19 cellular contexts compared by ENCODE assay signal in the genomic region with DNA sequence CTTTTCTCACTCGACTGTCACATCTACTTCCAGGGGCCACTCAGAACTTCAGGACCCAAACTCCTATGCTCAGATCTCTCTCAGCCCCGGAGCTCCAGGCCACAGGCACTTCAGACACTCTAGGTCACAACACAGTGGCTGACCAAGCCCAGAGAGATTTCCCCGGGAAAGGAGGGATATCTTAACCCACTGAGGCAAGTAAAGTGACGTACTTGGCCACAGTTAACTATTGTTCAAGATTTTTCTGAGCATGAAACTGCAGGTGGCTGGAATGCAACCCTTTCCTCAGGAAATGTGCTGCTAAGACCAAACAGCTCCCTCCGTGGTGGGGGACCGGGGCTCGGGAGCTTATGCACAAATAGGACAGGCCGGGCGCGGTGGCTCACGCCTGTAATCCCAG. TPM values are rescaled to one million over a fixed set of nuclear protein-coding genes. Genes with fewer than 3 reads are reported as not detected.
DNase-seq lines count a peak whose midpoint lies in the region; ATAC-seq and TF ChIP-seq lines count a peak whose summit lies in the region.
"Had no signal": no experiment of that assay in that cellular context is flagged by ENCODE, and none has a peak within 500 bp of the region (broad histone marks: within the 10 kb centered on the region; RNA-seq: fewer than 3 reads in every experiment).

No MANE protein-coding gene starts in this region.

- no peak overlapping the region for H3K4me3 Mint-ChIP-seq in HFFc6
- peak overlapping the region; percentile 65 for H3K4me3 Mint-ChIP-seq in endothelial cell (ENCODE audit: unreplicated experiment)

- H3K9me3 Mint-ChIP-seq in HFFc6: no peaks in the 10 kb centered on the region
- H3K9me3 Mint-ChIP-seq in endothelial cell (ENCODE audit: unreplicated experiment): no peaks in the 10 kb centered on the region
- H3K9me3 Mint-ChIP-seq: CD8-positive, alpha-beta memory T cell had no signal

- no peaks in the 10 kb centered on the region for H3K9me3 ChIP-seq in heart right ventricle

- ATAC-seq in heart right ventricle (peak in 6 of 8 donors; percentile 34 to 75 (median 53)), Right ventricle myocardium inferior (no peak), HG03045 (IDR thresholded peaks at IDR 0.05; ENCODE audit: unreplicated experiment) (no peak)
- ATAC-seq: HepG2, Panc1 had no signal

- 54 to 57% methylated on average over 11 of the region's 11 CpGs for WGBS in heart right ventricle, 2 donors

- H3K36me3 ChIP-seq in heart right ventricle: peaks cover 0 to 4% (median 0%) of the 10 kb centered on the region in 9 donors

- no peak overlapping the region for H3K4me3 ChIP-seq in heart right ventricle

- DNase-seq in heart right ventricle (no peak), Right ventricle myocardium inferior (ENCODE audit: missing footprints) (no peak), HFFc6 (no peak), endothelial cell (ENCODE audit: low spot score) (peak; percentile 21), pulmonary artery endothelial cell (ENCODE audit: low read depth, low spot score) (peak; percentile 24), activated gamma-delta T cell treated with Interleukin-2 at 50 U/mL for 16 hours (no peak)
- DNase-seq in activated CD4-positive, alpha-beta T cell treated with anti-CD3 and anti-CD28 coated beads, Interleukin-2, amount 50 U/mL, for 4 hours: no peak
- DNase-seq: DMS79, GOT3, KBM-7, NCI-H1105, NCI-H2081, NCI-H2171 treated with DMSO at 0.1 percent for 48 hours, NCI-H446 treated with DMSO at 0.1 percent for 48 hours, NCI-H69 had no signal

- peak overlapping the region in 8 of 10 donors; percentile 6 to 73 (median 52) for H3K27ac ChIP-seq in heart right ventricle

- no peaks in the 10 kb centered on the region for H3K27me3 ChIP-seq in heart right ventricle

- 0 out of 2 replicates have a peak overlapping the region, but pooled peaks have one; percentile 32 for H3K27ac Mint-ChIP-seq in HFFc6
- H3K27ac Mint-ChIP-seq in endothelial cell (ENCODE audit: unreplicated experiment): peak overlapping the region; percentile 96

- intact Hi-C loops in heart right ventricle (cut with DNase I) (loop anchor here in 2 of 10 donors (5.0 kb wide), 2 partner anchors 33 to 38 kb away; no protein-coding TSS in a partner anchor), Right ventricle myocardium inferior (cut with DNase I) (no loop called here)

- TF ChIP-seq CTCF in heart right ventricle (IDR thresholded peaks at IDR 0.05) (no peak), HFFc6 (IDR thresholded peaks at IDR 0.05) (no peak), endothelial cell (IDR thresholded peaks at IDR 0.05; ENCODE audit: unreplicated experiment) (no peak)

- H3K4me1 Mint-ChIP-seq in HFFc6 (ENCODE audit: low read depth) (peaks cover 6% of the 10 kb centered on the region; the same call in 1 of the 2 replicates), endothelial cell (ENCODE audit: unreplicated experiment) (peaks cover 18% of the 10 kb centered on the region)

- H3K4me1 ChIP-seq in heart right ventricle: peaks cover 0 to 45% (median 23%) of the 10 kb centered on the region in 9 donors

- H3K27me3 Mint-ChIP-seq in HFFc6 (ENCODE audit: insufficient read depth) (no peaks in the 10 kb centered on the region; the same call in 1 of the 2 replicates), endothelial cell (ENCODE audit: unreplicated experiment) (peaks cover 5% of the 10 kb centered on the region)
- H3K27me3 Mint-ChIP-seq: CD8-positive, alpha-beta memory T cell had no signal

- H3K36me3 Mint-ChIP-seq in HFFc6 (ENCODE audit: low read depth) (no peaks in the 10 kb centered on the region), endothelial cell (ENCODE audit: low read depth, unreplicated experiment) (no peaks in the 10 kb centered on the region)
- H3K36me3 Mint-ChIP-seq: CD8-positive, alpha-beta memory T cell had no signal

RNA-seq across cellular contexts. Expression of a gene that starts 23.9 kb away (rescaled TPM):
- total RNA-seq in heart right ventricle (10 to 100 TPM; 20.0 to 27.9 (median 24.2) TPM), Right ventricle myocardium inferior (24.5 TPM), endothelial cell (ENCODE audit: unreplicated experiment) (13.4 TPM), pulmonary artery endothelial cell (6.0 and 9.7 TPM in 2 replicates)
- polyA plus RNA-seq in heart right ventricle: 10 to 100 TPM; 10.2 to 10.7 TPM
- total RNA-seq in HFFc6 (2021; fragmentation: NEBNext Ultra II Directional; extraction: Animal tissue kit (Norgen Biotek cat#: 25700)): 10 to 100 TPM; 13.3 to 15.5 (median 14.3) TPM

RNA-seq across cellular contexts. Expression of a gene that starts 41.3 kb away (rescaled TPM):
- total RNA-seq in heart right ventricle: 10 to 100 TPM in 1 of 10 donors, 1 to 10 TPM in 9; 2.3 to 29.4 (median 5.2) TPM
- polyA plus RNA-seq in heart right ventricle: 1 to 10 TPM; 5.7 to 9.4 TPM
- total RNA-seq in Right ventricle myocardium inferior: 5.4 TPM
- total RNA-seq in HFFc6 (2021; fragmentation: NEBNext Ultra II Directional; extraction: Animal tissue kit (Norgen Biotek cat#: 25700)): 10 to 100 TPM in 4 of 6 experiments, 1 to 10 TPM in 2; 3.7 to 16.8 (median 13.3) TPM
- total RNA-seq in endothelial cell (ENCODE audit: unreplicated experiment): 13.5 TPM
- 4.0 and 5.7 TPM in 2 replicates for total RNA-seq in pulmonary artery endothelial cell
- total RNA-seq: CD8-positive, alpha-beta memory T cell; HepG2 had no signal
- polyA plus RNA-seq: CD8-positive, alpha-beta memory T cell had no signal

RNA-seq across cellular contexts. Expression of a gene that starts 53.4 kb away (rescaled TPM):
- 10 to 100 TPM; 24.9 to 78.6 (median 42.3) TPM for total RNA-seq in heart right ventricle
- polyA plus RNA-seq in heart right ventricle: 10 to 100 TPM; 62.3 to 70.0 TPM
- 49.0 TPM for total RNA-seq in Right ventricle myocardium inferior
- 100 to 1,000 TPM; 179 to 199 (median 185) TPM for total RNA-seq in HFFc6 (2021; fragmentation: NEBNext Ultra II Directional; extraction: Animal tissue kit (Norgen Biotek cat#: 25700))
- 246 TPM for total RNA-seq in endothelial cell (ENCODE audit: unreplicated experiment)
- total RNA-seq in pulmonary artery endothelial cell: 140 and 189 TPM in 2 replicates

Comparison
In these comparisons a context has a peak if more than half of its experiments do, and no peak if none do; other contexts are left out.
1. ATAC-seq: peak in heart right ventricle (6 of 8); none in Right ventricle myocardium inferior (single experiment) and HG03045 (single experiment).
2. DNase-seq: peak in endothelial cell (single experiment) and pulmonary artery endothelial cell (single experiment); none in heart right ventricle (0 of 2), Right ventricle myocardium inferior (single experiment), HFFc6 (single experiment), activated CD4-positive, alpha-beta T cell treated with anti-CD3 and anti-CD28 coated beads, Interleukin-2, amount 50 U/mL, for 4 hours (0 of 2) and activated gamma-delta T cell treated with Interleukin-2 at 50 U/mL for 16 hours (single experiment).